ENCODE assay signal across 16 cellular contexts in the genomic region with DNA sequence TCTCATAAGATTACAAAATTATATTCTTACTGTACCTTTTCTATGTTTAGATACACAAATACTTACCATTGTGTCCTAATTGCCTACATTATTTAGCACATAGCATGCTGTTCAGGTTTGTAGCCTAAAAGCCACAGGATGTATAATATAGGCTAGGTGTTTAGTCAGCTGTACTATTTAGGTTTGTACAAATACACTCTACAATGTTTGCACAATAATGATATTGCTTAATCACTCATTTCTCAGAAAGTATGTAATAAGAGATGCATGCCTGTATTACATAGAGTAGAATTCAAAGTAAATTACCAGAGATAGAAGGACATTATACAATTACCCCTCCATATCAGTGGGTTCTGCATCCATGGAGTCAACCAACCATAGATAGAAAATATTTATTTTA.
DNase-seq lines count a peak whose midpoint lies in the region; ATAC-seq, FAIRE-seq and TF ChIP-seq lines count a peak whose summit lies in the region.
"Had no signal": no experiment of that assay in that cellular context is flagged by ENCODE, and none has a peak within 500 bp of the region (broad histone marks: within the 10 kb centered on the region; RNA-seq: fewer than 3 reads in every experiment).

No MANE protein-coding gene starts in this region.

- H3K4me3 ChIP-seq in adipocyte (ENCODE audit: low read length), result no peak overlapping the region
- no peak overlapping the region for H3K4me3 ChIP-seq in foreskin fibroblast (ENCODE audit: low read depth in 1 of 2, low read length in 2 of 2)
- no peak overlapping the region for H3K4me3 ChIP-seq in SJCRH30
- H3K4me3 ChIP-seq: dorsolateral prefrontal cortex, esophagus squamous epithelium, left ventricle myocardium inferior had no signal

- no peak overlapping the region for H3K27ac ChIP-seq in SJCRH30
- H3K27ac ChIP-seq: dorsolateral prefrontal cortex, esophagus squamous epithelium, left ventricle myocardium inferior had no signal

- peak; percentile 15 for FAIRE-seq in H54 (lab: Jason Lieb, UNC)

- H3K4me1 ChIP-seq in adipocyte (ENCODE audit: control insufficient read depth, insufficient read depth, low read length), result peaks cover 19% of the 10 kb centered on the region
- H3K4me1 ChIP-seq in SJCRH30, result peaks cover 3% of the 10 kb centered on the region; the same call in 1 of the 2 replicates
- H3K4me1 ChIP-seq: esophagus squamous epithelium, left ventricle myocardium inferior had no signal

- H3K9me3 ChIP-seq in adipocyte (ENCODE audit: control insufficient read depth, low read length) (no peaks in the 10 kb centered on the region), SJCRH30 (replicated peaks) (no peaks in the 10 kb centered on the region; the same call in 1 of the 2 replicates)
- H3K9me3 ChIP-seq: esophagus squamous epithelium, left ventricle myocardium inferior had no signal

- H3K9ac ChIP-seq in adipocyte (ENCODE audit: low read length), result no peak overlapping the region

- ATAC-seq in GM21717 (IDR thresholded peaks at IDR 0.05; ENCODE audit: unreplicated experiment) (no peak), GM19023 (IDR thresholded peaks at IDR 0.05; ENCODE audit: unreplicated experiment) (no peak)

- no peak for TF ChIP-seq POLR2A in H54 (IDR thresholded peaks at IDR 0.05; ENCODE audit: low read depth, low read length)

- TF ChIP-seq CTCF in foreskin fibroblast (IDR thresholded peaks at IDR 0.05; ENCODE audit: low read depth, low read length), result no peak

- no peak for DNase-seq in H54 (ENCODE audit: insufficient read length, low spot score)
- DNase-seq in NCI-H1930 (lab: John Stamatoyannopoulos, UW), result peak; percentile 84 to 88
- peak; percentile 90 for DNase-seq in adipocyte (ENCODE audit: low read depth)
- peak; percentile 45 to 66 for DNase-seq in foreskin fibroblast
- no peak for DNase-seq in SJCRH30
- no peak for DNase-seq in AG08395 (ENCODE audit: low spot score)
- DNase-seq: activated naive CD4-positive, alpha-beta T cell treated with Interleukin-2 at 50 U/mL for 16 hours; C1 segment of cervical spinal cord; dorsolateral prefrontal cortex; esophagus squamous epithelium; H7; left ventricle myocardium inferior; RPMI8226; stimulated activated naive CD4-positive, alpha-beta T cell treated with Interleukin-2 at 50 U/mL for 16 hours had no signal

- H3K27me3 ChIP-seq in adipocyte (replicated peaks; ENCODE audit: control insufficient read depth, insufficient read depth, low read length) (no peaks in the 10 kb centered on the region), SJCRH30 (no peaks in the 10 kb centered on the region)
- H3K27me3 ChIP-seq: esophagus squamous epithelium had no signal

- H3K36me3 ChIP-seq in adipocyte (ENCODE audit: control insufficient read depth, insufficient read depth, low read length, severe bottlenecking) (no peaks in the 10 kb centered on the region), SJCRH30 (no peaks in the 10 kb centered on the region)
- H3K36me3 ChIP-seq: esophagus squamous epithelium, left ventricle myocardium inferior had no signal

Comparison
In these comparisons a context has a peak if more than half of its experiments do, and no peak if none do; other contexts are left out.
1. DNase-seq: peak in NCI-H1930 (2 of 2), adipocyte (single experiment) and foreskin fibroblast (2 of 2); none in H54 (single experiment), SJCRH30 (0 of 2) and AG08395 (single experiment).